20 cellular contexts compared by ENCODE assay signal in the genomic region with DNA sequence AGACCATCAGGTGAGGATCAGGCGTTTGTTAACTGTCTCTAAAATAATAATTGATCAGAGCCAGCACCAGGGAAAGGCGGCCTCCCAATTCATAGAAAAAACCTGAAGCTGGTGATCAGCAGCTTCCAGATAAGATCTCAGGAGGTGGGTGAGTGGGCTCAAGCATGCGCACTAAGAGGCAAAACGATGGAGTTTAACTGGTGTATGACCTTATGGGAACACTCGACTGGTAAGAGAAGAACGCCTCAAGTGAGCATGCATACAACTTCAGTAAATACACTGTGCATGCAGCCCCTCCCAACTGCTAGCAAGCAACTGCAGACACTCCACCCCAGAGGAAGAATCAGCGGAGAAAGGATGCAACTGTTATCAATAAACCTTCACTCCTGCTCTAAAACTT. TPM values are rescaled to one million over a fixed set of nuclear protein-coding genes. Genes with fewer than 3 reads are reported as not detected.
A peak's percentile ranks its signal among the peaks of the same experiment; 100 is the strongest.
DNase-seq lines count a peak whose midpoint lies in the region; ATAC-seq lines count a peak whose summit lies in the region.
"Had no signal": no experiment of that assay in that cellular context is flagged by ENCODE, and none has a peak within 500 bp of the region (broad histone marks: within the 10 kb centered on the region; RNA-seq: fewer than 3 reads in every experiment).

No MANE protein-coding gene starts in this region.

- DNase-seq in NCI-H2227 (lab: John Stamatoyannopoulos, UW; ENCODE audit: unreplicated experiment) (peak; percentile 17), NCI-H2227 treated with DMSO at 0.1 percent for 48 hours (lab: John Stamatoyannopoulos, UW) (no peak), NCI-H187 (lab: John Stamatoyannopoulos, UW) (peak; percentile 38 to 65), SK-N-DZ (ENCODE audit: low spot score) (peak; percentile 70), left kidney (ENCODE audit: low read depth, low spot score) (peak; percentile 22), SHP77 (lab: John Stamatoyannopoulos, UW) (no peak), activated gamma-delta T cell treated with Interleukin-2 at 50 U/mL for 16 hours (no peak)
- DNase-seq: AML-193; CD4-positive, alpha-beta T cell; GOT3; HFFc6; KBM-7; MV-4-11; NCI-H1105; NCI-H1694; NCI-H2081 treated with DMSO at 0.1 percent for 48 hours; NCI-H524 treated with DMSO at 0.1 percent for 48 hours; SHP77 treated with DMSO at 0.1 percent for 48 hours had no signal

- ATAC-seq in GM18870 (IDR thresholded peaks at IDR 0.05; ENCODE audit: unreplicated experiment) = no peak
- ATAC-seq: Panc1 had no signal

RNA-seq across cellular contexts. Expression of a gene that starts 18.1 kb away (rescaled TPM):
- 5.6 and 9.2 TPM in 2 replicates for polyA plus RNA-seq in SK-N-DZ (2014; cell fraction: cytosol; rRNA removed)
- polyA plus RNA-seq in SK-N-DZ (2014; cell fraction: nucleus; rRNA removed) = 5.9 and 9.2 TPM in 2 replicates

Comparison
In these comparisons a context has a peak if more than half of its experiments do, and no peak if none do; other contexts are left out.
1. DNase-seq: peak in NCI-H2227 (single experiment), NCI-H187 (2 of 2), SK-N-DZ (single experiment) and left kidney (single experiment); none in NCI-H2227 treated with DMSO at 0.1 percent for 48 hours (single experiment), SHP77 (0 of 2) and activated gamma-delta T cell treated with Interleukin-2 at 50 U/mL for 16 hours (single experiment).